Comparison of ENCODE assay signal across 13 cellular contexts in genomic region chr2:219496247-219496646, GRCh38. TPM values are rescaled to one million over a fixed set of nuclear protein-coding genes. Genes with fewer than 3 reads are reported as not detected.
DNase-seq lines count a peak whose midpoint lies in the region; ATAC-seq and TF ChIP-seq lines count a peak whose summit lies in the region.
"Had no signal": no experiment of that assay in that cellular context is flagged by ENCODE, and none has a peak within 500 bp of the region (broad histone marks: within the 10 kb centered on the region; RNA-seq: fewer than 3 reads in every experiment).

No MANE protein-coding gene starts in this region.

- no peak overlapping the region for H3K27ac Mint-ChIP-seq in activated naive CD4-positive, alpha-beta T cell treated with anti-CD3 and anti-CD28 coated beads for 36 hours
- no peak overlapping the region for H3K27ac Mint-ChIP-seq in activated naive CD4-positive, alpha-beta T cell treated with anti-CD3 and anti-CD28 coated beads, Interleukin-2, amount 10 ng/mL, durations not matched to agents 7 days and 5 days
- H3K27ac Mint-ChIP-seq in activated B cell treated with CpG ODN at 0.5 μM for 24 hours: no peak overlapping the region

- no peak for DNase-seq in activated naive CD4-positive, alpha-beta T cell treated with anti-CD3 and anti-CD28 coated beads for 36 hours
- DNase-seq in activated naive CD4-positive, alpha-beta T cell treated with anti-CD3 and anti-CD28 coated beads, Interleukin-2, amount 10 ng/mL, durations not matched to agents 7 days and 5 days: no peak
- DNase-seq in activated B cell treated with CpG ODN at 0.5 μM for 24 hours: no peak
- DNase-seq in left kidney (ENCODE audit: low read depth, low spot score): peak; percentile 46
- no peak for DNase-seq in NCI-H1694 (lab: John Stamatoyannopoulos, UW)
- no peak for DNase-seq in KBM-7
- no peak for DNase-seq in OCI-LY7 (ENCODE audit: low spot score)
- DNase-seq: ACHN, NCI-H2081 treated with DMSO at 0.1 percent for 48 hours had no signal

- H3K36me3 ChIP-seq in stomach smooth muscle (ENCODE audit: control insufficient read depth in 2 of 2, insufficient read depth in 2 of 2, low read length in 2 of 2) (peaks cover 0 to 7% of the 10 kb centered on the region in 2 donors), OCI-LY7 (ENCODE audit: insufficient read depth, low read length) (no peaks in the 10 kb centered on the region)

- intact Hi-C loops in activated naive CD4-positive, alpha-beta T cell treated with anti-CD3 and anti-CD28 coated beads for 36 hours (cut with micrococcal nuclease): no loop called here
- intact Hi-C loops in activated B cell treated with CpG ODN at 0.5 μM for 24 hours (cut with micrococcal nuclease) (loop anchor here (5.0 to 10.0 kb wide), 2 partner anchors 319 to 1709 kb away; partner anchors contain the start of genes CNPPD1 and RETREG2), OCI-LY7 (cut with micrococcal nuclease; ENCODE audit: unreplicated experiment) (no loop called here)

- peak overlapping the region; percentile 93 to 96 for H3K9ac ChIP-seq in stomach smooth muscle (ENCODE audit: low read length in 2 of 2)

- POLR2A ChIA-PET in activated B cell treated with CpG ODN at 0.5 μM for 24 hours (lab: Charles Lee) (interaction anchor here (1.2 kb wide), 1 partner anchor 34 kb away, joined by 3 read pairs; no protein-coding TSS in a partner anchor), OCI-LY7 (lab: Charles Lee) (interaction anchor here (0.6 kb wide), 1 partner anchor 42 kb away, joined by 3 read pairs; no protein-coding TSS in a partner anchor)

- no peak overlapping the region for H3K4me2 ChIP-seq in OCI-LY7 (ENCODE audit: low read length)

- H3K4me3 ChIP-seq in stomach smooth muscle (ENCODE audit: low read length in 2 of 2) (no peak overlapping the region), OCI-LY7 (ENCODE audit: low read depth, low read length, poor library complexity, severe bottlenecking) (no peak overlapping the region)
- H3K4me3 ChIP-seq: body of pancreas had no signal

- CTCF ChIA-PET in activated naive CD4-positive, alpha-beta T cell treated with anti-CD3 and anti-CD28 coated beads for 36 hours (lab: Charles Lee): interaction anchor here (0.7 to 11.7 kb wide), 24 partner anchors 10 to 193 kb away, joined by 3 to 211 read pairs (median 4); partner anchors contain the start of genes CHPF, STK11IP and TMEM198
- CTCF ChIA-PET in activated naive CD4-positive, alpha-beta T cell treated with anti-CD3 and anti-CD28 coated beads, Interleukin-2, amount 10 ng/mL, durations not matched to agents 7 days and 5 days (lab: Charles Lee): interaction anchor here (0.7 to 4.7 kb wide), 16 partner anchors 10 to 80 kb away, joined by 3 to 131 read pairs (median 5); partner anchors contain the start of gene ASIC4
- CTCF ChIA-PET in activated B cell treated with CpG ODN at 0.5 μM for 24 hours (lab: Charles Lee): interaction anchor here (0.7 to 5.7 kb wide), 6 partner anchors 32 to 147 kb away, joined by 3 to 63 read pairs (median 5); partner anchors contain the start of gene STK11IP
- CTCF ChIA-PET in OCI-LY7 (lab: Charles Lee; ENCODE audit: unreplicated experiment): interaction anchor here (0.5 to 1.3 kb wide), 5 partner anchors 18 to 68 kb away, joined by 3 to 23 read pairs (median 3); no protein-coding TSS in a partner anchor

- H3K4me1 ChIP-seq in stomach smooth muscle (ENCODE audit: control insufficient read depth, insufficient read depth, low read length) (peaks cover 50% of the 10 kb centered on the region), OCI-LY7 (ENCODE audit: insufficient read depth, low read length, poor library complexity, severe bottlenecking) (peaks cover 23% of the 10 kb centered on the region)

- no peaks in the 10 kb centered on the region for H3K9me3 ChIP-seq in stomach smooth muscle (ENCODE audit: control insufficient read depth in 2 of 2, low read length in 2 of 2)
- no peaks in the 10 kb centered on the region for H3K9me3 ChIP-seq in OCI-LY7 (ENCODE audit: low read length)
- H3K9me3 ChIP-seq: body of pancreas, spleen had no signal

- H3K27ac ChIP-seq in stomach smooth muscle (ENCODE audit: low read length) (peak overlapping the region; percentile 98), OCI-LY7 (ENCODE audit: low read depth, low read length, poor library complexity, severe bottlenecking) (no peak overlapping the region)
- H3K27ac ChIP-seq: body of pancreas, SK-N-MC, spleen had no signal

- no peak for TF ChIP-seq CTCF in activated B cell treated with CpG ODN at 0.5 μM for 24 hours (IDR thresholded peaks at IDR 0.05)
- TF ChIP-seq CTCF in OCI-LY7 (conservative IDR thresholded peaks at IDR 0.05; ENCODE audit: low read length): no peak

- ATAC-seq in activated B cell treated with CpG ODN at 0.5 μM for 24 hours (ENCODE audit: low read depth): no peak
- ATAC-seq: body of pancreas had no signal

- H2AFZ ChIP-seq in OCI-LY7 (ENCODE audit: low read length): no peak overlapping the region

- in situ Hi-C loops in KBM-7 (cut with MboI; ENCODE audit: low pct_unique_long_range_greater_than_20kb, low sequenced_read_pairs): no loop called here

- H4K20me1 ChIP-seq in OCI-LY7 (ENCODE audit: insufficient read depth, low read length): no peaks in the 10 kb centered on the region

- peak overlapping the region; percentile 14 for H3K4me3 Mint-ChIP-seq in activated naive CD4-positive, alpha-beta T cell treated with anti-CD3 and anti-CD28 coated beads for 36 hours
- H3K4me3 Mint-ChIP-seq in activated naive CD4-positive, alpha-beta T cell treated with anti-CD3 and anti-CD28 coated beads, Interleukin-2, amount 10 ng/mL, durations not matched to agents 7 days and 5 days: no peak overlapping the region
- peak overlapping the region; percentile 38 for H3K4me3 Mint-ChIP-seq in activated B cell treated with CpG ODN at 0.5 μM for 24 hours

- no peaks in the 10 kb centered on the region for H3K79me2 ChIP-seq in OCI-LY7 (ENCODE audit: insufficient read depth, low read depth, low read length)

- H3K9me3 Mint-ChIP-seq in activated naive CD4-positive, alpha-beta T cell treated with anti-CD3 and anti-CD28 coated beads for 36 hours: no peaks in the 10 kb centered on the region
- no peaks in the 10 kb centered on the region for H3K9me3 Mint-ChIP-seq in activated naive CD4-positive, alpha-beta T cell treated with anti-CD3 and anti-CD28 coated beads, Interleukin-2, amount 10 ng/mL, durations not matched to agents 7 days and 5 days
- no peaks in the 10 kb centered on the region for H3K9me3 Mint-ChIP-seq in activated B cell treated with CpG ODN at 0.5 μM for 24 hours

- BruUV-seq in OCI-LY7 (replicated peaks; lab: Mats Ljungman, UMichigan): no TSS peak

- peaks cover 28% of the 10 kb centered on the region for H3K4me1 Mint-ChIP-seq in activated naive CD4-positive, alpha-beta T cell treated with anti-CD3 and anti-CD28 coated beads for 36 hours (ENCODE audit: low read depth)
- peaks cover 39% of the 10 kb centered on the region for H3K4me1 Mint-ChIP-seq in activated naive CD4-positive, alpha-beta T cell treated with anti-CD3 and anti-CD28 coated beads, Interleukin-2, amount 10 ng/mL, durations not matched to agents 7 days and 5 days
- H3K4me1 Mint-ChIP-seq in activated B cell treated with CpG ODN at 0.5 μM for 24 hours: peaks cover 34% of the 10 kb centered on the region

- H3K9me2 ChIP-seq in OCI-LY7 (ENCODE audit: insufficient read depth, low read length): no peaks in the 10 kb centered on the region

- peaks cover 0 to 2% of the 10 kb centered on the region in 2 donors for H3K27me3 ChIP-seq in stomach smooth muscle (ENCODE audit: control insufficient read depth in 1 of 2, insufficient read depth in 2 of 2, low read length in 2 of 2)

- peaks cover 1% of the 10 kb centered on the region for H3K36me3 Mint-ChIP-seq in activated naive CD4-positive, alpha-beta T cell treated with anti-CD3 and anti-CD28 coated beads for 36 hours (ENCODE audit: low read depth)
- H3K36me3 Mint-ChIP-seq in activated naive CD4-positive, alpha-beta T cell treated with anti-CD3 and anti-CD28 coated beads, Interleukin-2, amount 10 ng/mL, durations not matched to agents 7 days and 5 days: peaks cover 5% of the 10 kb centered on the region
- peaks cover 4% of the 10 kb centered on the region for H3K36me3 Mint-ChIP-seq in activated B cell treated with CpG ODN at 0.5 μM for 24 hours (ENCODE audit: low read depth)

- H3K27me3 Mint-ChIP-seq in activated naive CD4-positive, alpha-beta T cell treated with anti-CD3 and anti-CD28 coated beads for 36 hours (ENCODE audit: low read depth): peaks cover 53% of the 10 kb centered on the region
- H3K27me3 Mint-ChIP-seq in activated naive CD4-positive, alpha-beta T cell treated with anti-CD3 and anti-CD28 coated beads, Interleukin-2, amount 10 ng/mL, durations not matched to agents 7 days and 5 days: peaks cover 74% of the 10 kb centered on the region
- H3K27me3 Mint-ChIP-seq in activated B cell treated with CpG ODN at 0.5 μM for 24 hours: peaks cover 40% of the 10 kb centered on the region

RNA-seq across cellular contexts. Expression of gene GMPPA, which starts 2.4 kb away (rescaled TPM):
- total RNA-seq in activated naive CD4-positive, alpha-beta T cell treated with anti-CD3 and anti-CD28 coated beads for 36 hours: 10 to 100 TPM; 25.2 to 28.4 TPM
- total RNA-seq in activated B cell treated with CpG ODN at 0.5 μM for 24 hours (32.9 and 33.0 TPM in 2 replicates), OCI-LY7 (2022) (42.9 and 46.4 TPM in 2 replicates)
- total RNA-seq in OCI-LY7 (2014; rRNA removed; shearing (Covaris generic)): 22.3 and 28.4 TPM in 2 replicates

RNA-seq across cellular contexts. Expression of gene ASIC4, which starts 18.0 kb away (rescaled TPM):
- not detected for total RNA-seq in activated naive CD4-positive, alpha-beta T cell treated with anti-CD3 and anti-CD28 coated beads for 36 hours
- total RNA-seq in activated B cell treated with CpG ODN at 0.5 μM for 24 hours (0.15 TPM in 1 of 2 replicates, not detected in the other), OCI-LY7 (2022) (0.74 and 0.96 TPM in 2 replicates)
- 0.39 and 0.73 TPM in 2 replicates for total RNA-seq in OCI-LY7 (2014; rRNA removed; shearing (Covaris generic))
- total RNA-seq: body of pancreas had no signal

RNA-seq across cellular contexts. Expression of gene CHPF, which starts 47.4 kb away (rescaled TPM):
- 1 to 10 TPM; 8.5 to 9.0 TPM for total RNA-seq in activated naive CD4-positive, alpha-beta T cell treated with anti-CD3 and anti-CD28 coated beads for 36 hours
- total RNA-seq in activated B cell treated with CpG ODN at 0.5 μM for 24 hours: 4.1 and 4.7 TPM in 2 replicates
- total RNA-seq in OCI-LY7 (2014; rRNA removed; shearing (Covaris generic)): 14.5 and 24.1 TPM in 2 replicates
- 30.5 and 33.0 TPM in 2 replicates for total RNA-seq in OCI-LY7 (2022)

RNA-seq across cellular contexts. Expression of gene TMEM198, which starts 47.6 kb away (rescaled TPM):
- 1 to 10 TPM in 1 of 2 experiments, under 1 TPM in 1; 0.86 to 1.1 TPM for total RNA-seq in activated naive CD4-positive, alpha-beta T cell treated with anti-CD3 and anti-CD28 coated beads for 36 hours
- total RNA-seq in activated B cell treated with CpG ODN at 0.5 μM for 24 hours: 0.86 and 1.2 TPM in 2 replicates
- 1.4 and 2.5 TPM in 2 replicates for total RNA-seq in OCI-LY7 (2014; rRNA removed; shearing (Covaris generic))
- total RNA-seq in OCI-LY7 (2022): 6.1 and 6.6 TPM in 2 replicates
